Comparison of ENCODE assay signal across 2 cellular contexts in the genomic region with DNA sequence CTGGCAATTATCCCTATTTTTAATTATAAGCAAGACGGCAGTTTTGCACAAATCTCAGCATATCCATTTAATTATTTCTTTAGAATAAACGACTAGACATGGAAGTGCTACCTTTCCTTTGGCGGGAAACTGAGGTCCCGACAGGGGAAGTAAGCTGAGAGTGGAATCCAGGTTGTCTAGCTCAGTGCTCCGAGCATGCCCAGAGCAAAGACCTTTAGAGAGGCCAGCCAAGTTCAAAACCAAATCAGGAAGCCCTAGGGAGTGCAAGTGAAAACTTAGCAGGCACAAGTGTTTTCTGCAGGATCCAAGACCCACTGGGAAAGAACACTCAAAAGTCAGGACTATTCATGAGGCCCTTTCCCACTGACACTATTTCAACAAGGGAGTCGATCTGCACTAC.
TF ChIP-seq lines count a peak whose summit lies in the region.

No MANE protein-coding gene starts in this region.

TF ChIP-seq in HCT116, 20 proteins besides CTCF, POLR2A, EP300 and RAD21:
- TF ChIP-seq CEBPB (IDR thresholded peaks at IDR 0.05; ENCODE audit: low read depth) (no peak), SRF (IDR thresholded peaks at IDR 0.05; ENCODE audit: low read depth) (no peak), EZH2 (IDR thresholded peaks at IDR 0.05) (no peak), EZH2phosphoT487 (IDR thresholded peaks at IDR 0.05; ENCODE audit: borderline replicate concordance) (no peak), ZNF274 (IDR thresholded peaks at IDR 0.05; ENCODE audit: low read depth, low read length) (no peak), ELF1 (IDR thresholded peaks at IDR 0.05; ENCODE audit: borderline replicate concordance, low read depth) (no peak), JUND (IDR thresholded peaks at IDR 0.05) (no peak), SP1 (IDR thresholded peaks at IDR 0.05; ENCODE audit: low read depth) (no peak), YY1 (IDR thresholded peaks at IDR 0.05; ENCODE audit: extremely low read depth, insufficient replicate concordance, low read depth, low read length) (no peak), SIN3A (IDR thresholded peaks at IDR 0.05; ENCODE audit: low read depth) (no peak)
- TF ChIP-seq, protein P1, sequence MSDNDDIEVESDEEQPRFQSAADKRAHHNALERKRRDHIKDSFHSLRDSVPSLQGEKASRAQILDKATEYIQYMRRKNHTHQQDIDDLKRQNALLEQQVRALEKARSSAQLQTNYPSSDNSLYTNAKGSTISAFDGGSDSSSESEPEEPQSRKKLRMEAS (IDR thresholded peaks at IDR 0.05): no peak
- TF ChIP-seq, protein P2, sequence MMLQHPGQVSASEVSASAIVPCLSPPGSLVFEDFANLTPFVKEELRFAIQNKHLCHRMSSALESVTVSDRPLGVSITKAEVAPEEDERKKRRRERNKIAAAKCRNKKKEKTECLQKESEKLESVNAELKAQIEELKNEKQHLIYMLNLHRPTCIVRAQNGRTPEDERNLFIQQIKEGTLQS (IDR thresholded peaks at IDR 0.05): no peak
- TF ChIP-seq, protein P3, sequence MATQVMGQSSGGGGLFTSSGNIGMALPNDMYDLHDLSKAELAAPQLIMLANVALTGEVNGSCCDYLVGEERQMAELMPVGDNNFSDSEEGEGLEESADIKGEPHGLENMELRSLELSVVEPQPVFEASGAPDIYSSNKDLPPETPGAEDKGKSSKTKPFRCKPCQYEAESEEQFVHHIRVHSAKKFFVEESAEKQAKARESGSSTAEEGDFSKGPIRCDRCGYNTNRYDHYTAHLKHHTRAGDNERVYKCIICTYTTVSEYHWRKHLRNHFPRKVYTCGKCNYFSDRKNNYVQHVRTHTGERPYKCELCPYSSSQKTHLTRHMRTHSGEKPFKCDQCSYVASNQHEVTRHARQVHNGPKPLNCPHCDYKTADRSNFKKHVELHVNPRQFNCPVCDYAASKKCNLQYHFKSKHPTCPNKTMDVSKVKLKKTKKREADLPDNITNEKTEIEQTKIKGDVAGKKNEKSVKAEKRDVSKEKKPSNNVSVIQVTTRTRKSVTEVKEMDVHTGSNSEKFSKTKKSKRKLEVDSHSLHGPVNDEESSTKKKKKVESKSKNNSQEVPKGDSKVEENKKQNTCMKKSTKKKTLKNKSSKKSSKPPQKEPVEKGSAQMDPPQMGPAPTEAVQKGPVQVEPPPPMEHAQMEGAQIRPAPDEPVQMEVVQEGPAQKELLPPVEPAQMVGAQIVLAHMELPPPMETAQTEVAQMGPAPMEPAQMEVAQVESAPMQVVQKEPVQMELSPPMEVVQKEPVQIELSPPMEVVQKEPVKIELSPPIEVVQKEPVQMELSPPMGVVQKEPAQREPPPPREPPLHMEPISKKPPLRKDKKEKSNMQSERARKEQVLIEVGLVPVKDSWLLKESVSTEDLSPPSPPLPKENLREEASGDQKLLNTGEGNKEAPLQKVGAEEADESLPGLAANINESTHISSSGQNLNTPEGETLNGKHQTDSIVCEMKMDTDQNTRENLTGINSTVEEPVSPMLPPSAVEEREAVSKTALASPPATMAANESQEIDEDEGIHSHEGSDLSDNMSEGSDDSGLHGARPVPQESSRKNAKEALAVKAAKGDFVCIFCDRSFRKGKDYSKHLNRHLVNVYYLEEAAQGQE (IDR thresholded peaks at IDR 0.05; ENCODE audit: low read depth): no peak

TF ChIP-seq in K562, 482 proteins besides CTCF, POLR2A, EP300 and RAD21:
- no peak for TF ChIP-seq BRD4 (IDR thresholded peaks at IDR 0.05)
- TF ChIP-seq, protein P4, sequence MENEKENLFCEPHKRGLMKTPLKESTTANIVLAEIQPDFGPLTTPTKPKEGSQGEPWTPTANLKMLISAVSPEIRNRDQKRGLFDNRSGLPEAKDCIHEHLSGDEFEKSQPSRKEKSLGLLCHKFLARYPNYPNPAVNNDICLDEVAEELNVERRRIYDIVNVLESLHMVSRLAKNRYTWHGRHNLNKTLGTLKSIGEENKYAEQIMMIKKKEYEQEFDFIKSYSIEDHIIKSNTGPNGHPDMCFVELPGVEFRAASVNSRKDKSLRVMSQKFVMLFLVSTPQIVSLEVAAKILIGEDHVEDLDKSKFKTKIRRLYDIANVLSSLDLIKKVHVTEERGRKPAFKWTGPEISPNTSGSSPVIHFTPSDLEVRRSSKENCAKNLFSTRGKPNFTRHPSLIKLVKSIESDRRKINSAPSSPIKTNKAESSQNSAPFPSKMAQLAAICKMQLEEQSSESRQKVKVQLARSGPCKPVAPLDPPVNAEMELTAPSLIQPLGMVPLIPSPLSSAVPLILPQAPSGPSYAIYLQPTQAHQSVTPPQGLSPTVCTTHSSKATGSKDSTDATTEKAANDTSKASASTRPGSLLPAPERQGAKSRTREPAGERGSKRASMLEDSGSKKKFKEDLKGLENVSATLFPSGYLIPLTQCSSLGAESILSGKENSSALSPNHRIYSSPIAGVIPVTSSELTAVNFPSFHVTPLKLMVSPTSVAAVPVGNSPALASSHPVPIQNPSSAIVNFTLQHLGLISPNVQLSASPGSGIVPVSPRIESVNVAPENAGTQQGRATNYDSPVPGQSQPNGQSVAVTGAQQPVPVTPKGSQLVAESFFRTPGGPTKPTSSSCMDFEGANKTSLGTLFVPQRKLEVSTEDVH (IDR thresholded peaks at IDR 0.05; ENCODE audit: low read depth, partially characterized antibody): peak; percentile 44
- TF ChIP-seq, protein P5, sequence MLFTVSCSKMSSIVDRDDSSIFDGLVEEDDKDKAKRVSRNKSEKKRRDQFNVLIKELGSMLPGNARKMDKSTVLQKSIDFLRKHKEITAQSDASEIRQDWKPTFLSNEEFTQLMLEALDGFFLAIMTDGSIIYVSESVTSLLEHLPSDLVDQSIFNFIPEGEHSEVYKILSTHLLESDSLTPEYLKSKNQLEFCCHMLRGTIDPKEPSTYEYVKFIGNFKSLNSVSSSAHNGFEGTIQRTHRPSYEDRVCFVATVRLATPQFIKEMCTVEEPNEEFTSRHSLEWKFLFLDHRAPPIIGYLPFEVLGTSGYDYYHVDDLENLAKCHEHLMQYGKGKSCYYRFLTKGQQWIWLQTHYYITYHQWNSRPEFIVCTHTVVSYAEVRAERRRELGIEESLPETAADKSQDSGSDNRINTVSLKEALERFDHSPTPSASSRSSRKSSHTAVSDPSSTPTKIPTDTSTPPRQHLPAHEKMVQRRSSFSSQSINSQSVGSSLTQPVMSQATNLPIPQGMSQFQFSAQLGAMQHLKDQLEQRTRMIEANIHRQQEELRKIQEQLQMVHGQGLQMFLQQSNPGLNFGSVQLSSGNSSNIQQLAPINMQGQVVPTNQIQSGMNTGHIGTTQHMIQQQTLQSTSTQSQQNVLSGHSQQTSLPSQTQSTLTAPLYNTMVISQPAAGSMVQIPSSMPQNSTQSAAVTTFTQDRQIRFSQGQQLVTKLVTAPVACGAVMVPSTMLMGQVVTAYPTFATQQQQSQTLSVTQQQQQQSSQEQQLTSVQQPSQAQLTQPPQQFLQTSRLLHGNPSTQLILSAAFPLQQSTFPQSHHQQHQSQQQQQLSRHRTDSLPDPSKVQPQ (CRISPR knock-in tag; IDR thresholded peaks at IDR 0.05; ENCODE audit: borderline replicate concordance): no peak
